14 cellular contexts compared by ENCODE assay signal in the genomic region with DNA sequence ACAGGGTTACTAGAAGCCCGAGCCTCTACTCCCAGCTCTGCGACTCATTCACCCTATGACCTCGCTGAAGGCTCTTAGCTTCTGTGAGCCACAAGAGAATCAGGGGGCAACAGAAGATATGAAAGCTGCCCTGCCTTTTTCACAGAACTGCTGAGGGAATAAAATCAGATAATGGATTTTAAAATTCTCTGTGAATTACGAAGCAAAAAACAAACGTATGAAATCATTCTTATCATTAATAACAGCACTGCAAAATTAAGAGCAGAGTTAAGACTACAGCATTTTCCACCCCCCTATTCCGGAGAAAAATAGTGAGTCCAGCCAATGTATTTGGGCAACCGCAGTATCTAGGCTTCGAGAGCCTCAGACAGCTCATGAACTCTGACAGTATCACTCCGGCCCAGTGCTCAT. TPM values are rescaled to one million over a fixed set of nuclear protein-coding genes. Genes with fewer than 3 reads are reported as not detected.
A peak's percentile ranks its signal among the peaks of the same experiment; 100 is the strongest.
DNase-seq lines count a peak whose midpoint lies in the region; ATAC-seq and TF ChIP-seq lines count a peak whose summit lies in the region.
"Had no signal": no experiment of that assay in that cellular context is flagged by ENCODE, and none has a peak within 500 bp of the region (broad histone marks: within the 10 kb centered on the region; RNA-seq: fewer than 3 reads in every experiment).

No MANE protein-coding gene starts in this region.

- H3K4me1 ChIP-seq in ACC112 (ENCODE audit: control insufficient read depth, insufficient read depth, low read length, unreplicated experiment): peaks cover 87% of the 10 kb centered on the region
- H3K4me1 ChIP-seq in SK-N-SH (ENCODE audit: control insufficient read depth in 1 of 2, insufficient read depth in 2 of 2, low read depth in 1 of 2, low read length in 1 of 2): peaks cover 84 to 88% of the 10 kb centered on the region in 2 experiments
- peaks cover 48 to 100% (median 97%) of the 10 kb centered on the region in 4 donors for H3K4me1 ChIP-seq in esophagus muscularis mucosa

- H3K79me2 ChIP-seq in ACC112 (ENCODE audit: control insufficient read depth, insufficient read depth, low read length, unreplicated experiment) (peaks cover 98% of the 10 kb centered on the region), SK-N-SH (ENCODE audit: insufficient read depth) (peaks cover 99% of the 10 kb centered on the region)

- TF ChIP-seq POLR2A in esophagus muscularis mucosa (IDR thresholded peaks at IDR 0.05; ENCODE audit: low read depth): no peak

- CTCF ChIA-PET in SK-N-SH (lab: Yijun Ruan, JAX): interaction anchor here (0.7 to 3.4 kb wide), 7 partner anchors 11 to 144 kb away, joined by 3 to 13 read pairs (median 5); partner anchors contain the start of gene AFAP1

- H3K36me3 Mint-ChIP-seq in nephron progenitor cell (ENCODE audit: low read depth): no peaks in the 10 kb centered on the region
- H3K36me3 Mint-ChIP-seq: activated naive CD8-positive, alpha-beta T cell treated with anti-CD3 and anti-CD28 coated beads, Interleukin-2, amount 10 ng/mL, durations not matched to agents 7 days and 5 days; natural killer cell treated with Interleukin-12 subunit alpha and Interleukin-12 subunit beta and Interleukin-15 and Interleukin-18, amount 100 ng/mL, for 72 hours had no signal

- WGBS in SK-N-SH (ENCODE audit: low lambda C conversion rate): 11% methylated on average over 9 of the region's 9 CpGs
- WGBS in esophagus muscularis mucosa: 32% methylated on average over 9 of the region's 9 CpGs

- H3K27me3 ChIP-seq in ACC112 (ENCODE audit: insufficient read depth, low read length): no peaks in the 10 kb centered on the region
- H3K27me3 ChIP-seq in SK-N-SH (ENCODE audit: insufficient read depth): no peaks in the 10 kb centered on the region
- H3K27me3 ChIP-seq in esophagus muscularis mucosa: no peaks in the 10 kb centered on the region

- H3K36me3 ChIP-seq in ACC112 (ENCODE audit: insufficient read depth, low read length) (no peaks in the 10 kb centered on the region), SK-N-SH (replicated peaks in 1 of 2; ENCODE audit: control insufficient read depth in 1 of 2, insufficient read depth in 2 of 2, low read length in 1 of 2) (peaks cover 0 to 7% of the 10 kb centered on the region in 2 experiments), esophagus muscularis mucosa (no peaks in the 10 kb centered on the region)

- TF ChIP-seq EP300 in SK-N-SH (IDR thresholded peaks at IDR 0.05; ENCODE audit: borderline replicate concordance in 1 of 2, low read depth in 1 of 2, low read length in 1 of 2): peak in 1 of 2 experiments; percentile 47; a peak in 1 of 4 replicates
- TF ChIP-seq EP300 in esophagus muscularis mucosa (IDR thresholded peaks at IDR 0.05): no peak

- no peaks in the 10 kb centered on the region for H3K9me3 ChIP-seq in SK-N-SH
- no peaks in the 10 kb centered on the region for H3K9me3 ChIP-seq in esophagus muscularis mucosa

- H3K9me3 Mint-ChIP-seq in nephron progenitor cell: no peaks in the 10 kb centered on the region
- H3K9me3 Mint-ChIP-seq: activated naive CD8-positive, alpha-beta T cell treated with anti-CD3 and anti-CD28 coated beads, Interleukin-2, amount 10 ng/mL, durations not matched to agents 7 days and 5 days; natural killer cell treated with Interleukin-12 subunit alpha and Interleukin-12 subunit beta and Interleukin-15 and Interleukin-18, amount 100 ng/mL, for 72 hours had no signal

- POLR2A ChIA-PET in SK-N-SH (lab: Yijun Ruan, JAX): no interaction called here

- no peak for TF ChIP-seq CTCF in SK-N-SH (IDR thresholded peaks at IDR 0.05)
- TF ChIP-seq CTCF in esophagus muscularis mucosa (IDR thresholded peaks at IDR 0.05): no peak
- TF ChIP-seq CTCF in nephron progenitor cell (IDR thresholded peaks at IDR 0.05): no peak

- no peaks in the 10 kb centered on the region for H3K27me3 Mint-ChIP-seq in nephron progenitor cell (ENCODE audit: low read depth, poor library complexity)
- H3K27me3 Mint-ChIP-seq: activated naive CD8-positive, alpha-beta T cell treated with anti-CD3 and anti-CD28 coated beads, Interleukin-2, amount 10 ng/mL, durations not matched to agents 7 days and 5 days had no signal

- H4K20me1 ChIP-seq in SK-N-SH (ENCODE audit: insufficient read depth): peaks cover 13% of the 10 kb centered on the region; the same call in 1 of the 2 replicates

- H3K9me2 ChIP-seq in SK-N-SH: no peaks in the 10 kb centered on the region

- H2AFZ ChIP-seq in ACC112 (ENCODE audit: low read length, unreplicated experiment): peak overlapping the region; percentile 18
- H2AFZ ChIP-seq in SK-N-SH (ENCODE audit: low read depth): no peak overlapping the region

- no peak for TF ChIP-seq RAD21 in SK-N-SH (IDR thresholded peaks at IDR 0.05; ENCODE audit: low read length)

- peaks cover 82% of the 10 kb centered on the region for H3F3A ChIP-seq in SK-N-SH (replicated peaks; ENCODE audit: insufficient read depth)

- peak overlapping the region; percentile 70 for H3K4me3 ChIP-seq in ACC112 (ENCODE audit: low read depth, low read length)
- H3K4me3 ChIP-seq in SK-N-SH (ENCODE audit: low read depth in 2 of 2, low read length in 1 of 2): peak overlapping the region; percentile 14 to 38; a peak in 3 of 4 replicates
- H3K4me3 ChIP-seq in esophagus muscularis mucosa: peak overlapping the region in 1 of 4 donors; percentile 19

- peak overlapping the region; percentile 95 for H3K27ac Mint-ChIP-seq in nephron progenitor cell
- H3K27ac Mint-ChIP-seq: activated naive CD8-positive, alpha-beta T cell treated with anti-CD3 and anti-CD28 coated beads, Interleukin-2, amount 10 ng/mL, durations not matched to agents 7 days and 5 days; natural killer cell treated with Interleukin-12 subunit alpha and Interleukin-12 subunit beta and Interleukin-15 and Interleukin-18, amount 100 ng/mL, for 72 hours had no signal

- peak overlapping the region; percentile 63 for H3K4me3 Mint-ChIP-seq in nephron progenitor cell
- H3K4me3 Mint-ChIP-seq: activated naive CD8-positive, alpha-beta T cell treated with anti-CD3 and anti-CD28 coated beads, Interleukin-2, amount 10 ng/mL, durations not matched to agents 7 days and 5 days; natural killer cell treated with Interleukin-12 subunit alpha and Interleukin-12 subunit beta and Interleukin-15 and Interleukin-18, amount 100 ng/mL, for 72 hours had no signal

- peaks cover 87% of the 10 kb centered on the region for H3K4me1 Mint-ChIP-seq in nephron progenitor cell

- peak overlapping the region; percentile 88 for H3K27ac ChIP-seq in ACC112 (ENCODE audit: low read depth, low read length)
- H3K27ac ChIP-seq in SK-N-SH (ENCODE audit: low read depth in 2 of 2, low read length in 1 of 2): peak overlapping the region; percentile 97 to 100
- peak overlapping the region; percentile 73 to 92 (median 83) for H3K27ac ChIP-seq in esophagus muscularis mucosa (replicated peaks in 1 of 4)

- DNase-seq in SK-N-SH (no peak), esophagus muscularis mucosa (ENCODE audit: extremely low spot score) (no peak), nephron progenitor cell (no peak), NCI-H345 (lab: John Stamatoyannopoulos, UW) (no peak), GDM1 (lab: John Stamatoyannopoulos, UW) (no peak)
- no peak for DNase-seq in activated CD8-positive, alpha-beta memory T cell treated with anti-CD3 and anti-CD28 coated beads, Interleukin-2, amount 50 U/mL, for 48 hours
- DNase-seq: activated naive CD8-positive, alpha-beta T cell treated with anti-CD3 and anti-CD28 coated beads, Interleukin-2, amount 10 ng/mL, durations not matched to agents 7 days and 5 days; NCI-H1694 treated with DMSO at 0.1 percent for 48 hours; stimulated activated CD4-positive, alpha-beta T cell treated with anti-CD3 and anti-CD28 coated beads, Interleukin-2, amount 100 ng/mL, for 48 hours; T-helper 2 cell had no signal

- no peak for ATAC-seq in HG02884 (IDR thresholded peaks at IDR 0.05; ENCODE audit: unreplicated experiment)
- ATAC-seq: HepG2; natural killer cell treated with Interleukin-12 subunit alpha and Interleukin-12 subunit beta and Interleukin-15 and Interleukin-18, amount 100 ng/mL, for 72 hours had no signal

- peak overlapping the region; percentile 75 for H3K9ac ChIP-seq in SK-N-SH

- peak overlapping the region; percentile 80 for H3K4me2 ChIP-seq in SK-N-SH

- intact Hi-C loops in esophagus muscularis mucosa (cut with DNase I): no loop called here

TF ChIP-seq in SK-N-SH, 30 proteins besides CTCF, POLR2A, EP300 and RAD21:
- TF ChIP-seq POLR2AphosphoS5 (IDR thresholded peaks at IDR 0.05; ENCODE audit: low read depth, low read length) (0 out of 2 replicates have a peak, but pooled peaks have one; percentile 1), GATA2 (CRISPR knock-in tag; IDR thresholded peaks at IDR 0.05) (no peak), JUND (IDR thresholded peaks at IDR 0.05) (peak; percentile 36; the same call in 1 of the 2 replicates), RFX5 (IDR thresholded peaks at IDR 0.05; ENCODE audit: low read length) (no peak), TCF12 (IDR thresholded peaks at IDR 0.05) (peak; percentile 72)
- TF ChIP-seq, protein P1, sequence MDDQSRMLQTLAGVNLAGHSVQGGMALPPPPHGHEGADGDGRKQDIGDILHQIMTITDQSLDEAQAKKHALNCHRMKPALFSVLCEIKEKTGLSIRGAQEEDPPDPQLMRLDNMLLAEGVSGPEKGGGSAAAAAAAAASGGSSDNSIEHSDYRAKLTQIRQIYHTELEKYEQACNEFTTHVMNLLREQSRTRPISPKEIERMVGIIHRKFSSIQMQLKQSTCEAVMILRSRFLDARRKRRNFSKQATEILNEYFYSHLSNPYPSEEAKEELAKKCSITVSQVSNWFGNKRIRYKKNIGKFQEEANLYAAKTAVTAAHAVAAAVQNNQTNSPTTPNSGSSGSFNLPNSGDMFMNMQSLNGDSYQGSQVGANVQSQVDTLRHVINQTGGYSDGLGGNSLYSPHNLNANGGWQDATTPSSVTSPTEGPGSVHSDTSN (IDR thresholded peaks at IDR 0.05): peak; percentile 14; the same call in 1 of the 2 replicates

RNA-seq across cellular contexts. Expression of gene AFAP1, which starts 33.5 kb away (rescaled TPM):
- polyA plus RNA-seq in SK-N-SH (2012; rRNA removed): 40.6 and 67.9 TPM in 2 replicates
- 48.9 and 59.9 TPM in 2 replicates for polyA plus RNA-seq in SK-N-SH (2012; cell fraction: cytosol; rRNA removed)
- 89.8 and 105 TPM in 2 replicates for polyA plus RNA-seq in SK-N-SH (2012; cell fraction: nucleus; rRNA removed)
- total RNA-seq in esophagus muscularis mucosa: 10 to 100 TPM; 37.8 to 71.3 (median 50.9) TPM
